Comparison of ENCODE assay signal across 22 cellular contexts in genomic region chr11:76188873-76189272, GRCh38. TPM values are rescaled to one million over a fixed set of nuclear protein-coding genes. Genes with fewer than 3 reads are reported as not detected.
"Had no signal": no experiment of that assay in that cellular context is flagged by ENCODE, and none has a peak within 500 bp of the region (broad histone marks: within the 10 kb centered on the region; RNA-seq: fewer than 3 reads in every experiment).

No MANE protein-coding gene starts in this region.

- H3K27ac Mint-ChIP-seq: endodermal cell had no signal

- H3K27me3 Mint-ChIP-seq: naive thymus-derived CD8-positive, alpha-beta T cell had no signal

- H3K9me3 Mint-ChIP-seq: endodermal cell; naive thymus-derived CD8-positive, alpha-beta T cell had no signal

- H3K4me1 ChIP-seq: colonic mucosa, thyroid gland, uterus had no signal

- H3K36me3 Mint-ChIP-seq: naive thymus-derived CD8-positive, alpha-beta T cell had no signal

- H3K36me3 ChIP-seq: colonic mucosa, right atrium auricular region, sigmoid colon, thyroid gland, upper lobe of left lung, uterus had no signal

- FAIRE-seq: endothelial cell of umbilical vein, islet of Langerhans had no signal

- H3K9me3 ChIP-seq: colonic mucosa, heart left ventricle, mucosa of descending colon, right atrium auricular region, sigmoid colon, thyroid gland, upper lobe of left lung, uterus had no signal

- H3K27ac ChIP-seq: colonic mucosa, heart left ventricle, right atrium auricular region, sigmoid colon, skin epidermis, thyroid gland, uterus had no signal

- DNase-seq: colonic mucosa; dermis blood vessel endothelial cell; endodermal cell; foreskin melanocyte; heart left ventricle; hypothalamus; kidney glomerular epithelial cell; mammary epithelial cell; mucosa of descending colon; naive thymus-derived CD8-positive, alpha-beta T cell; sigmoid colon; stimulated activated CD4-positive, alpha-beta T cell treated with anti-CD3 and anti-CD28 coated beads, Interleukin-2, amount 100 ng/mL, for 24 hours; stimulated activated CD4-positive, alpha-beta T cell treated with anti-CD3 and anti-CD28 coated beads, Interleukin-4, amount 100 ng/mL, for 4 hours; stimulated activated naive CD4-positive, alpha-beta T cell; thyroid gland; upper lobe of left lung; uterus had no signal

- ATAC-seq: heart left ventricle; left lobe of liver; mucosa of descending colon; naive thymus-derived CD8-positive, alpha-beta T cell had no signal

- H3K4me1 Mint-ChIP-seq: endodermal cell; naive thymus-derived CD8-positive, alpha-beta T cell had no signal

- H3K27me3 ChIP-seq: colonic mucosa, heart left ventricle, right atrium auricular region, thyroid gland, upper lobe of left lung, uterus had no signal

- H3K4me3 Mint-ChIP-seq: endodermal cell; naive thymus-derived CD8-positive, alpha-beta T cell had no signal

- H3K4me3 ChIP-seq: colonic mucosa, heart left ventricle, mucosa of descending colon, right atrium auricular region, sigmoid colon, skin epidermis, thyroid gland, upper lobe of left lung, uterus had no signal

RNA-seq across cellular contexts. Expression of gene WNT11, which starts 17.4 kb away (rescaled TPM):
- total RNA-seq: dermis blood vessel endothelial cell, endothelial cell of umbilical vein had no signal
- polyA plus RNA-seq: endothelial cell of umbilical vein, mammary epithelial cell had no signal
